In the genomic region with DNA sequence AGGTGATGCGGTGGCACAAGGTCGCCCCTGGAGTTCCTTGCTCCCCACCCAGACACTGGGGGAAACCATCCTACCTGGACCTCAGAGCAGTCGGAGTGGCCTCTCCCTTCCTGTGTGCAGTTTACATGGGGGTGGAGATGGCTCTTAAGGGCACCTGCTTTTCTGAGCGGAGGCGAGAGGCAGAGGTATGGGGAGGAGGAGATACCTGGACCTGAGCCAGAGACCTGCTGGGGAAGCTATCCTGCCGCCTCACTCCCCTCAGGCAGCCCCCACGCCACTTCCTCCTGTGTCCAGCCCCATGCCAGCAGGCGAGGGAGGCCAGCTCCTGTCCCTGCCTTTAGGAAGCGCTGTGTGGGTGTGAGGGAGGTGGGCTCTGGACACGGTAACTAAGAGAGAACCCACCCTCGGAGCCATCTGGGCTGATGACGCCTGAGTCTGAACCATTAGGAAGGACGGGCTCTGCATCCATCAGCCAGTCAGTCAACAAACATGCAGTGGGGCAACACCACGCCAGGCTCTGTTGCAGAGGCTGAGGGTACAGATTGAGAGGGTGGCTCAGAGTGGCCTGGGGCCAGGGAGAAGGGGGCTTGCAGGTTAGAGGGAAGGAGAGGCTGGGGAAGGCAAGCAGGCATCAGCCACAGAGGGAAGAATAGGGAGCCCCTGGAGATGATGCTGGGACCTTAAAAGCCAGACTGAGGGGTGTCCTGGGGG, we compare ENCODE assay signal across 8 cellular contexts. TPM values are rescaled to one million over a fixed set of nuclear protein-coding genes. Genes with fewer than 3 reads are reported as not detected.
DNase-seq lines count a peak whose midpoint lies in the region; ATAC-seq and TF ChIP-seq lines count a peak whose summit lies in the region.

No MANE protein-coding gene starts in this region.

- H3K4me3 ChIP-seq in AG04449 (ENCODE audit: low read depth, low read length), result peak overlapping the region; percentile 62
- H3K4me3 ChIP-seq in left ventricle myocardium inferior, result peak overlapping the region; percentile 75

- ATAC-seq in GM21576 (IDR thresholded peaks at IDR 0.05; ENCODE audit: unreplicated experiment), result peak; percentile 4
- no peak for ATAC-seq in GM21447 (IDR thresholded peaks at IDR 0.05; ENCODE audit: unreplicated experiment)

- CTCF ChIA-PET in AG04449 (lab: Yijun Ruan, JAX), result interaction anchor here (0.8 kb wide), 1 partner anchor 225 kb away, joined by 3 read pairs; no protein-coding TSS in a partner anchor

- H3K27me3 ChIP-seq in left ventricle myocardium inferior (ENCODE audit: low read depth), result no peaks in the 10 kb centered on the region

- peak overlapping the region; percentile 47 for H3K27ac ChIP-seq in left ventricle myocardium inferior (replicated peaks)

- no peaks in the 10 kb centered on the region for H3K36me3 ChIP-seq in left ventricle myocardium inferior

- peaks cover 26% of the 10 kb centered on the region for H3K4me1 ChIP-seq in left ventricle myocardium inferior

- intact Hi-C loops in left ventricle myocardium inferior (cut with micrococcal nuclease), result no loop called here

- no peak for TF ChIP-seq CTCF in AG04449 (IDR thresholded peaks at IDR 0.05; ENCODE audit: insufficient read depth, low read length, missing control alignments)
- TF ChIP-seq CTCF in left ventricle myocardium inferior (IDR thresholded peaks at IDR 0.05; ENCODE audit: borderline replicate concordance), result no peak

- no peak for DNase-seq in AG04449 (ENCODE audit: low read depth, low spot score)
- peak; percentile 93 for DNase-seq in NCI-H510A (lab: John Stamatoyannopoulos, UW)
- DNase-seq in activated T-cell treated with anti-CD3 and anti-CD28 coated beads, Interleukin-2, amount 50 U/mL, for 48 hours, result peak; percentile 66 to 70
- peak; percentile 28 for DNase-seq in left ventricle myocardium inferior
- DNase-seq in stimulated activated CD4-positive, alpha-beta T cell treated with anti-CD3 and anti-CD28 coated beads, Interleukin-2, amount 100 ng/mL, for 48 hours, result peak; percentile 30 to 34
- DNase-seq in cortex of kidney (lab: John Stamatoyannopoulos, UW), result no peak

- POLR2A ChIA-PET in AG04449 (lab: Yijun Ruan, JAX), result no interaction called here

- H3K9me3 ChIP-seq in left ventricle myocardium inferior (replicated peaks), result no peaks in the 10 kb centered on the region

RNA-seq across cellular contexts. Expression of a gene that starts 1.2 kb away (rescaled TPM):
- total RNA-seq in left ventricle myocardium inferior, result 7.7 TPM

RNA-seq across cellular contexts. Expression of a gene that starts 8.9 kb away (rescaled TPM):
- total RNA-seq in left ventricle myocardium inferior, result 54.6 TPM

RNA-seq across cellular contexts. Expression of a gene that starts 9.1 kb away (rescaled TPM):
- total RNA-seq in left ventricle myocardium inferior, result 7.5 TPM

RNA-seq across cellular contexts. Expression of a gene that starts 14.5 kb away (rescaled TPM):
- 9.9 TPM for total RNA-seq in left ventricle myocardium inferior

Comparison
In these comparisons a context has a peak if more than half of its experiments do, and no peak if none do; other contexts are left out.
1. DNase-seq: peak in NCI-H510A (single experiment), activated T-cell treated with anti-CD3 and anti-CD28 coated beads, Interleukin-2, amount 50 U/mL, for 48 hours (2 of 2), left ventricle myocardium inferior (single experiment) and stimulated activated CD4-positive, alpha-beta T cell treated with anti-CD3 and anti-CD28 coated beads, Interleukin-2, amount 100 ng/mL, for 48 hours (2 of 2); none in AG04449 (single experiment) and cortex of kidney (single experiment).